In the genomic region with DNA sequence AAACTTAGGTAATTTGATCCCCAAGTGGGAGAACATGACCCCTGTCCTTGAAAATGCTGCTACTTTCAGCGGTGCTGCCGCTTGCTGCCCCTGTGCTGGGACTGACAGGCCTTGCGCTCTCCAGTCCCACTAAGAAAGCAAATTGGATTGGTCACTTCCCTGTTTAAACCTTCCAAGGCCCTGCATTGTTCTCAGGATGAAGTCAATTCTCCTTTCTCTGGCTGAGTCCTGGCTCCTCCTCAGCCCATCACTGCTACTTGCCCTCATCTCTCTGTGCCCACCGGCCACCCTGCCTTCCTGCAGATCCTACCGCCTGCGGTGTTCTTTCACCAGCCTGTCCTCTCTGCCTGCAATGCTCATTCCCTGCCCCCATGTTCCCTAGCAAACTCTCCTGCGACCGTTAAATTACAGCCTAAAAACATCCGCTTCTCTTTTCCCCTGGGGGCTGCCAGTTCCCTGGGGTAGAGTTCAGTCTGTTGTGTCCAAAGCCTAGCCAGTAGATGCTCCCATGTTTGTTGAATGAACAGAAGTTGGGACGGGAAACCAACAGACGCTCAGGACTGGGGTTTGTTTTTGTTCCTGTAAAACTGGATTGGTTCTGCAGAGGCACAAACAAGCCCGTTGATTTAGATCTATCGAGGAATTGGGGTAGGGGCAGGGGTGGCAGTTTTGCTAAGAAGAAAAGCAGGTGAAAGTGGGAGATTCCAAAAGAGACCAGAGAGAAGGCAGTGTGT, we compare ENCODE assay signal across 8 cellular contexts.
DNase-seq lines count a peak whose midpoint lies in the region; ATAC-seq and TF ChIP-seq lines count a peak whose summit lies in the region.

No MANE protein-coding gene starts in this region.

- no peaks in the 10 kb centered on the region for H3K27me3 ChIP-seq in Peyer's patch

- peak overlapping the region in 3 of 4 donors; percentile 28 to 54 (median 45) for H3K4me3 ChIP-seq in Peyer's patch

- intact Hi-C loops in left ventricle myocardium superior (cut with micrococcal nuclease), result no loop called here

- no peaks in the 10 kb centered on the region for H3K9me3 ChIP-seq in Peyer's patch

- H3K36me3 ChIP-seq in Peyer's patch, result no peaks in the 10 kb centered on the region

- TF ChIP-seq POLR2A in Peyer's patch (IDR thresholded peaks at IDR 0.05), result no peak

- ATAC-seq in GM21528 (IDR thresholded peaks at IDR 0.05; ENCODE audit: low FRiP score, unreplicated experiment), result peak; percentile 2
- peak; percentile 11 for ATAC-seq in left ventricle myocardium superior
- ATAC-seq in HG03108 (IDR thresholded peaks at IDR 0.05; ENCODE audit: unreplicated experiment), result no peak
- ATAC-seq in esophagus mucosa, result no peak

- peak; percentile 50 for DNase-seq in CD1c-positive myeloid dendritic cell (ENCODE audit: extremely low spot score)
- peak in 2 of 3 donors; percentile 35 to 59 for DNase-seq in Peyer's patch
- DNase-seq in left ventricle myocardium superior, result peak; percentile 50
- peak; percentile 21 for DNase-seq in stimulated activated CD8-positive, alpha-beta memory T cell treated with anti-CD3 and anti-CD28 coated beads, Interleukin-4, amount 100 ng/mL, for 48 hours
- no peak for DNase-seq in HuH-7 (ENCODE audit: low spot score)

- H3K27ac ChIP-seq in Peyer's patch, result peak overlapping the region; percentile 36 to 78 (median 42)

- peaks cover 0 to 18% (median 9%) of the 10 kb centered on the region in 4 donors for H3K4me1 ChIP-seq in Peyer's patch

- no peak for TF ChIP-seq CTCF in Peyer's patch (IDR thresholded peaks at IDR 0.05)

Comparison
In these comparisons a context has a peak if more than half of its experiments do, and no peak if none do; other contexts are left out.
1. ATAC-seq: peak in GM21528 (single experiment) and left ventricle myocardium superior (single experiment); none in HG03108 (single experiment) and esophagus mucosa (single experiment).